In the genomic region with DNA sequence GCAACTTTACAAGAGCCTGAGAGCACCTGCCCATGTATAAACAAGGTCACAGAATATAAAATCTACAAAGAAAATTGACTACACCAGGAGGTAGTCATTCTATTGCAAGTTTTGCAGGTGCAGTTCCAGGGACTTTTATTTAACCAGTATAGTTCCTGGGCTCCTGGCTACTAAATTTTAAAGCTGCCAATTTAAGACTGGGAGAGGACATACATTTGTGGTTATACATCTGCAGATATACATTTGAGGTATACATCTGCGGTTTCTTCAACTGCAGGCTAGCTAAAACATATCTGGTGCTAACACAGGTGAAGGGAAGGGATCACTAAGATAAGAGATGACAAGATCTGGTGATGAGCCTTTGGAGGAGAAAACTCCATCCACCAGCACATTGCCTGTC, we compare ENCODE assay signal across 22 cellular contexts.
"Had no signal": no experiment of that assay in that cellular context is flagged by ENCODE, and none has a peak within 500 bp of the region (broad histone marks: within the 10 kb centered on the region; RNA-seq: fewer than 3 reads in every experiment).

No MANE protein-coding gene starts in this region.

- H3K4me2 ChIP-seq: KMS-11, SK-N-SH had no signal

- H3K27ac ChIP-seq: KMS-11, RWPE1 had no signal

- H3K4me3 ChIP-seq: K562 had no signal

- H3K9me3 ChIP-seq: SK-N-SH had no signal

- DNase-seq: IMR-90, Kasumi-1, NCI-H1092, NCI-H1105 treated with DMSO at 0.1 percent for 48 hours, NCI-H1417 treated with DMSO at 0.1 percent for 48 hours, NCI-H146, NCI-H1694 treated with DMSO at 0.1 percent for 48 hours, NCI-H1930, NCI-H2081, NCI-H2107, NCI-H2171 treated with DMSO at 0.1 percent for 48 hours, NCI-H345, NCI-H446 treated with DMSO at 0.1 percent for 48 hours, NCI-H510A treated with DMSO at 0.1 percent for 48 hours, NCI-H526 treated with DMSO at 0.1 percent for 48 hours, NCI-H748 treated with DMSO at 0.1 percent for 48 hours, SHP77, SK-N-SH, SW 1271 had no signal

- H3K9ac ChIP-seq: KMS-11, SK-N-SH had no signal
